ENCODE assay signal across 8 cellular contexts in genomic region chr1:218328769-218329168, GRCh38. TPM values are rescaled to one million over a fixed set of nuclear protein-coding genes. Genes with fewer than 3 reads are reported as not detected.
"Had no signal": no experiment of that assay in that cellular context is flagged by ENCODE, and none has a peak within 500 bp of the region (broad histone marks: within the 10 kb centered on the region; RNA-seq: fewer than 3 reads in every experiment).

No MANE protein-coding gene starts in this region.

- H3K27ac ChIP-seq: GM23248, HL-60 had no signal

- H3K9me3 Mint-ChIP-seq: H9, IgD-negative memory B cell had no signal

- H3K4me1 Mint-ChIP-seq: H9 had no signal

- H3K9ac ChIP-seq: GM23248 had no signal

- DNase-seq: GM23248, H9, HCEC 1CT, KG1 had no signal

- FAIRE-seq: H1, H54 had no signal

- H2AFZ ChIP-seq: GM23248 had no signal

- H3K4me3 ChIP-seq: GM23248 had no signal

- H3K4me3 Mint-ChIP-seq: H9, IgD-negative memory B cell had no signal

- H3K27me3 Mint-ChIP-seq: IgD-negative memory B cell had no signal

RNA-seq across cellular contexts. Expression of gene TGFB2, which starts 16.4 kb away (rescaled TPM):
- total RNA-seq: H9 had no signal
